ENCODE assay signal across 10 cellular contexts in the genomic region with DNA sequence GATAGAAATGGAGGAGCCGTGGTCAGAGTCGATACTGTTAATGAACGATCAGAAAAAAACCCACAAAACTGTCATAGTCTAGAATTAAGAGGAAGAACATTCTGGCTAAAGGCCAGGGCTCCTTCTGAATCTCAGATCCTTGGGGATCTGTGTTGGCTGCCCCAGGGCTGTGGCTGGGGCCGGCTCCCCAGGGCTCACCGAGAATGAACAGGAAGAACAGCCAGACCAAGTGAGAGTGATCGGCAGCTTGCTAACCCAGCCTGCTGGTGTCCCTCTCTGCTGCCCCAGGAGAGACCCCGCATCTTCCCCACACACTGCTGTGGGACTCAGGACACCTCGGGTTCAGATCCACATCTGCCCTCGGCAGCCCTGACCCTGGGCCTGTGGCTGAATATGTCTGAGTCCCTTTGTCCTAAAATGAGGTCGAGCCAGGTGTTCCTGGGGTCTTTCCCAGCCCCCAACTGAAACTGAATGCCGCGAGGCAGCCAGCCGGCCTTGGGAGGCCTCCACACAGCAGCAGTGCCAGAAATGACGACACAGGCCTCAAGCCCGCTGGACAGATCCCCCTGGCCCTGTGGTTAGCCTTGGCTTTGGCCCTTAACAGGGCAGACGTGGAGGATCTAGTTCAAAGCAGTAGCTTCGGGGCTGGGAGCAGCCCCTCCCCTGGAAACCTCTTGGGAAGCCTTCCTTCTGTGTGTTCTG. TPM values are rescaled to one million over a fixed set of nuclear protein-coding genes. Genes with fewer than 3 reads are reported as not detected.
DNase-seq lines count a peak whose midpoint lies in the region; ATAC-seq and TF ChIP-seq lines count a peak whose summit lies in the region.
"Had no signal": no experiment of that assay in that cellular context is flagged by ENCODE, and none has a peak within 500 bp of the region (broad histone marks: within the 10 kb centered on the region; RNA-seq: fewer than 3 reads in every experiment).

No MANE protein-coding gene starts in this region.

- WGBS in prostate gland, result 49% methylated on average over 17 of the region's 17 CpGs

- H3K27me3 ChIP-seq in BLaER1 (no peaks in the 10 kb centered on the region), ascending aorta (no peaks in the 10 kb centered on the region), prostate gland (replicated peaks; ENCODE audit: insufficient read depth) (no peaks in the 10 kb centered on the region), colonic mucosa (no peaks in the 10 kb centered on the region)

- H3K36me3 ChIP-seq in BLaER1 (peaks cover 26% of the 10 kb centered on the region), ascending aorta (peaks cover 22 to 34% of the 10 kb centered on the region in 2 donors), prostate gland (no peaks in the 10 kb centered on the region), colonic mucosa (peaks cover 9% of the 10 kb centered on the region)

- DNase-seq in ascending aorta (ENCODE audit: low spot score in 2 of 2) (peak in 1 of 2 donors; percentile 89), left cardiac atrium (peak; percentile 83), prostate gland (ENCODE audit: low spot score) (no peak), colonic mucosa (no peak)
- no peak for DNase-seq in NK-92 treated with Interleukin-12 subunit alpha and Interleukin-12 subunit beta, amount 100 ng/mL, for 24 hours (lab: John Stamatoyannopoulos, UW)
- DNase-seq: activated effector memory CD4-positive, alpha-beta T cell treated with Interleukin-2 at 50 U/mL for 16 hours; NCI-H2029 had no signal

- H3K4me1 ChIP-seq in BLaER1 (peaks cover 81% of the 10 kb centered on the region), ascending aorta (peaks cover 10 to 50% of the 10 kb centered on the region in 2 donors), prostate gland (replicated peaks) (no peaks in the 10 kb centered on the region), colonic mucosa (no peaks in the 10 kb centered on the region)

- peak overlapping the region; percentile 73 for H3K4me2 ChIP-seq in BLaER1

- ATAC-seq in left cardiac atrium, result peak; percentile 68 to 77
- no peak for ATAC-seq in GM21447 (IDR thresholded peaks at IDR 0.05; ENCODE audit: unreplicated experiment)
- ATAC-seq in activated CD4-positive, CD25-positive, alpha-beta regulatory T cell treated with anti-CD3 and anti-CD28 coated beads, Interleukin-2, amount 50 U/mL, for 24 hours, result no peak

- H3K27ac ChIP-seq in BLaER1 (peak overlapping the region; percentile 77), ascending aorta (peak overlapping the region; percentile 96 to 97), prostate gland (peak overlapping the region; percentile 15 to 21), colonic mucosa (no peak overlapping the region)

- TF ChIP-seq POLR2A in prostate gland (IDR thresholded peaks at IDR 0.05), result no peak

- 0 out of 2 replicates have a peak overlapping the region, but pooled peaks have one; percentile 1 for H3K4me3 ChIP-seq in BLaER1
- peak overlapping the region; percentile 53 to 72 for H3K4me3 ChIP-seq in ascending aorta
- H3K4me3 ChIP-seq in prostate gland, result no peak overlapping the region
- no peak overlapping the region for H3K4me3 ChIP-seq in colonic mucosa

- peak overlapping the region; percentile 51; the same call in 1 of the 2 replicates for H3K9ac ChIP-seq in BLaER1
- H3K9ac ChIP-seq in colonic mucosa (ENCODE audit: low read depth in 2 of 2, low read length in 2 of 2), result no peak overlapping the region

- H4K20me1 ChIP-seq in BLaER1, result no peaks in the 10 kb centered on the region

- intact Hi-C loops in ascending aorta (cut with DNase I), result loop anchor here (2.0 kb wide), 1 partner anchor 78 kb away; no protein-coding TSS in a partner anchor
- intact Hi-C loops in left cardiac atrium (cut with DNase I), result no loop called here
- intact Hi-C loops in prostate gland (cut with DNase I), result loop anchor here (5.0 kb wide), 1 partner anchor 65 kb away; no protein-coding TSS in a partner anchor
- intact Hi-C loops in colonic mucosa (cut with DNase I), result no loop called here

- TF ChIP-seq CTCF in ascending aorta (IDR thresholded peaks at IDR 0.05), result no peak
- TF ChIP-seq CTCF in prostate gland (IDR thresholded peaks at IDR 0.05), result no peak
- no peak for TF ChIP-seq CTCF in colonic mucosa (IDR thresholded peaks at IDR 0.05)

- H3K9me3 ChIP-seq in BLaER1 (no peaks in the 10 kb centered on the region), ascending aorta (no peaks in the 10 kb centered on the region), prostate gland (no peaks in the 10 kb centered on the region), colonic mucosa (no peaks in the 10 kb centered on the region)

RNA-seq across cellular contexts. Expression of a gene that starts 23.9 kb away (rescaled TPM):
- total RNA-seq in ascending aorta, result 25.2 TPM
- under 1 TPM; 0.21 to 0.24 TPM for total RNA-seq in left cardiac atrium
- total RNA-seq in prostate gland, result 1 to 10 TPM; 1.5 to 8.0 TPM
- 1 to 10 TPM in 1 of 2 donors, under 1 TPM in 1; 0.32 to 4.2 TPM for total RNA-seq in colonic mucosa

Comparison
In these comparisons a context has a peak if more than half of its experiments do, and no peak if none do; other contexts are left out.
1. H3K4me3 ChIP-seq: peak in BLaER1 (single experiment) and ascending aorta (2 of 2); none in prostate gland (0 of 2) and colonic mucosa (single experiment).
2. ATAC-seq: peak in left cardiac atrium (2 of 2); none in GM21447 (single experiment) and activated CD4-positive, CD25-positive, alpha-beta regulatory T cell treated with anti-CD3 and anti-CD28 coated beads, Interleukin-2, amount 50 U/mL, for 24 hours (0 of 2).
3. intact Hi-C loops: an anchor here in ascending aorta (2.0 kb wide) and prostate gland (5.0 kb wide); none called in left cardiac atrium and colonic mucosa.